Comparison of ENCODE assay signal across 1 cellular context in the genomic region with DNA sequence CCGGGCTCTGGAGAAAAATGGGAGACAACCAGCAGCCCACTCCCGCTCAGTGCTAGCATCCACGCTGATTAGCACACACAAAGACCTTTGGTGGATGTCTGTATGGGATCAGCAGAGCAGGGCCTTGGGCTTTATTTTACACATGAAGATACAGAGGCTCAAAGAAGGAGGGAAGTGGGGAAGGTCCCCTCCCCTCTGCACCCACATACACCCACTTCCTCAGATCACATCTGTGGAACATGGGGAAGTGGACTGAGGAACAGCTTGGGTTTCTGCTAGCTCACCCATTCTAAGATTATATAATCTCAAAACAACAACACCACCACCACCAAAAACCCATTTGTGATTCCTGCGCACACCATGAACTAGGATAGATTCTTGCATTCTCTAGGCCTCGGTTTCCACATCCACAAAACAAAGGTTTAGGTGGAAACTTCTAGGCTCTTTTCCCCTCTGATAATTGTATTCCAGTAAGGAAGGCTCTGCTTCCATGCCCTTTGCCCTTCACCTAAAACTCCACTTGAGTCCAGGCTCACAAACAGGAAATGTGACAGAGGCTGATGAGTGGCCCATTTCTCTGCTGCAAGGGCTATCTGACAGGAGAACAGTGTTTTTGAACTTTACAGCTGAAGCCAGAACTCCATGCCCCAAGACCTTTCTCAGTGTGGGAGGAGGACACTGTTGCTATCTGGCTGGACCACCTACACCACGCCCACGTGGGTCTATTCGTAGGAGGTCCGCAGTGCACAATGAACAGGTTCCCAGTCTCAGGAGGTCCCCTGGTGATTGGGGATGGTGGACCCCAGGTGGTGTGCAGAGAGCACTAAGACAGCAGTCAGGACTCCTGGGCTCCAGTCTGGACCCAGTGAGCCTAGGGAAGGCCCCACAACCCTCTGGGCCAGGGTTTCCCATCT.
TF ChIP-seq lines count a peak whose summit lies in the region.

No MANE protein-coding gene starts in this region.

TF ChIP-seq in K562, 482 proteins besides CTCF, POLR2A, EP300 and RAD21 (continued from another document):
- TF ChIP-seq, protein P1, sequence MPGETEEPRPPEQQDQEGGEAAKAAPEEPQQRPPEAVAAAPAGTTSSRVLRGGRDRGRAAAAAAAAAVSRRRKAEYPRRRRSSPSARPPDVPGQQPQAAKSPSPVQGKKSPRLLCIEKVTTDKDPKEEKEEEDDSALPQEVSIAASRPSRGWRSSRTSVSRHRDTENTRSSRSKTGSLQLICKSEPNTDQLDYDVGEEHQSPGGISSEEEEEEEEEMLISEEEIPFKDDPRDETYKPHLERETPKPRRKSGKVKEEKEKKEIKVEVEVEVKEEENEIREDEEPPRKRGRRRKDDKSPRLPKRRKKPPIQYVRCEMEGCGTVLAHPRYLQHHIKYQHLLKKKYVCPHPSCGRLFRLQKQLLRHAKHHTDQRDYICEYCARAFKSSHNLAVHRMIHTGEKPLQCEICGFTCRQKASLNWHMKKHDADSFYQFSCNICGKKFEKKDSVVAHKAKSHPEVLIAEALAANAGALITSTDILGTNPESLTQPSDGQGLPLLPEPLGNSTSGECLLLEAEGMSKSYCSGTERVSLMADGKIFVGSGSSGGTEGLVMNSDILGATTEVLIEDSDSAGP (CRISPR knock-in tag; IDR thresholded peaks at IDR 0.05) = no peak
- no peak for TF ChIP-seq ZNF431 (CRISPR knock-in tag; IDR thresholded peaks at IDR 0.05)
- TF ChIP-seq E2F3 (CRISPR knock-in tag; IDR thresholded peaks at IDR 0.05) = no peak
- no peak for TF ChIP-seq ZBTB1 (CRISPR knock-in tag; IDR thresholded peaks at IDR 0.05; ENCODE audit: borderline replicate concordance, low read depth)
- TF ChIP-seq U2AF1 (optimal IDR thresholded peaks at IDR 0.05; ENCODE audit: low read depth, low read length) = no peak
